11 cellular contexts compared by ENCODE assay signal in genomic region chr11:128463386-128463829, GRCh38.
DNase-seq lines count a peak whose midpoint lies in the region; ATAC-seq and TF ChIP-seq lines count a peak whose summit lies in the region.
"Had no signal": no experiment of that assay in that cellular context is flagged by ENCODE, and none has a peak within 500 bp of the region (broad histone marks: within the 10 kb centered on the region; RNA-seq: fewer than 3 reads in every experiment).

No MANE protein-coding gene starts in this region.

- no peak overlapping the region for H3K4ac ChIP-seq in neuronal stem cell (ENCODE audit: low read length)

- no peak overlapping the region for H4K8ac ChIP-seq in neuronal stem cell (ENCODE audit: low read depth, low read length)

- no peak overlapping the region for H3K23ac ChIP-seq in neuronal stem cell (ENCODE audit: low read depth, low read length, poor library complexity)

- no peak overlapping the region for H3K4me2 ChIP-seq in neuronal stem cell (ENCODE audit: insufficient read depth, low read length, poor library complexity, severe bottlenecking)

- no CpG with 5 or more reads among the region's 7 CpGs for WGBS in neuronal stem cell (ENCODE audit: extremely low coverage in 2 of 2, insufficient read length in 2 of 2, insufficient replicate concordance in 1 of 2), 2 donors

- H2BK120ac ChIP-seq in neuronal stem cell (ENCODE audit: low read depth, low read length), result no peak overlapping the region

- peaks cover 0 to 51% of the 10 kb centered on the region in 2 donors for H3K36me3 ChIP-seq in neuronal stem cell (replicated peaks in 1 of 2; ENCODE audit: control insufficient read depth in 2 of 2, insufficient read depth in 2 of 2, low read length in 2 of 2)

- no peak overlapping the region for H4K91ac ChIP-seq in neuronal stem cell (ENCODE audit: low read depth, low read length, poor library complexity)

- no peak overlapping the region for H3K18ac ChIP-seq in neuronal stem cell (ENCODE audit: low read length)

- no peaks in the 10 kb centered on the region for H3K79me1 ChIP-seq in neuronal stem cell (ENCODE audit: low read depth, low read length)

- TF ChIP-seq CTCF in AG09319 (IDR thresholded peaks at IDR 0.05; ENCODE audit: low read depth, low read length) (no peak), fibroblast of mammary gland (conservative IDR thresholded peaks at IDR 0.05; ENCODE audit: control insufficient read depth, insufficient read depth, low read depth, low read length) (no peak)

- no peak overlapping the region for H2BK15ac ChIP-seq in neuronal stem cell (ENCODE audit: low read length)

- H3K9me3 ChIP-seq in neuronal stem cell (replicated peaks in 1 of 2; ENCODE audit: control insufficient read depth in 2 of 2, insufficient read depth in 1 of 2, low read depth in 1 of 2, low read length in 2 of 2), result peaks cover 0 to 10% of the 10 kb centered on the region in 2 donors

- H3K27ac ChIP-seq in neuronal stem cell (replicated peaks; ENCODE audit: low read length), result no peak overlapping the region

- H2AFZ ChIP-seq in neuronal stem cell (ENCODE audit: low read length), result no peak overlapping the region

- H2BK12ac ChIP-seq in neuronal stem cell (ENCODE audit: low read length), result no peak overlapping the region

- no peaks in the 10 kb centered on the region for H3K27me3 ChIP-seq in neuronal stem cell (ENCODE audit: control insufficient read depth in 3 of 3, insufficient read depth in 3 of 3, low read depth in 1 of 3, low read length in 3 of 3)

- H2AK5ac ChIP-seq in neuronal stem cell (ENCODE audit: low read depth, low read length), result no peak overlapping the region

- peaks cover 0 to 6% of the 10 kb centered on the region in 2 donors for H3K4me1 ChIP-seq in neuronal stem cell (ENCODE audit: control insufficient read depth in 2 of 2, insufficient read depth in 1 of 2, low read depth in 1 of 2, low read length in 2 of 2)

- H3K4me3 ChIP-seq in fibroblast of mammary gland (ENCODE audit: control insufficient read depth, low read depth, low read length), result no peak overlapping the region
- H3K4me3 ChIP-seq in neuronal stem cell (ENCODE audit: low read length in 2 of 2), result no peak overlapping the region

- H2BK5ac ChIP-seq in neuronal stem cell (ENCODE audit: low read length), result no peak overlapping the region

- peak; percentile 44 for DNase-seq in AG09319 (ENCODE audit: extremely low read depth, low read depth)
- DNase-seq in RPMI7951 (ENCODE audit: low read depth), result peak; percentile 82
- DNase-seq in fibroblast of mammary gland (ENCODE audit: low read depth), result peak; percentile 97
- peak; percentile 92 for DNase-seq in non-pigmented ciliary epithelial cell (ENCODE audit: low read depth)
- DNase-seq in neuronal stem cell (ENCODE audit: low spot score), result no peak
- DNase-seq in DMS114 treated with DMSO at 0.1 percent for 48 hours (lab: John Stamatoyannopoulos, UW; ENCODE audit: unreplicated experiment), result no peak
- DNase-seq in HUDEP-2 (lab: John Stamatoyannopoulos, UW; ENCODE audit: unreplicated experiment in 76 of 76), result no peak
- DNase-seq: GF-D8, NCI-H2081 treated with DMSO at 0.1 percent for 48 hours had no signal

- ATAC-seq in HG03442 (IDR thresholded peaks at IDR 0.05; ENCODE audit: unreplicated experiment), result no peak
- ATAC-seq: HCT116 had no signal

- no peak overlapping the region for H3K9ac ChIP-seq in neuronal stem cell (ENCODE audit: low read depth, low read length, poor library complexity)

- no peak overlapping the region for H3K14ac ChIP-seq in neuronal stem cell (ENCODE audit: low read length)

Comparison
In these comparisons a context has a peak if more than half of its experiments do, and no peak if none do; other contexts are left out.
1. DNase-seq: peak in AG09319 (single experiment), RPMI7951 (single experiment), fibroblast of mammary gland (single experiment) and non-pigmented ciliary epithelial cell (single experiment); none in neuronal stem cell (single experiment), DMS114 treated with DMSO at 0.1 percent for 48 hours (single experiment) and HUDEP-2 (0 of 76).